ENCODE assay signal across 1 cellular context in the genomic region with DNA sequence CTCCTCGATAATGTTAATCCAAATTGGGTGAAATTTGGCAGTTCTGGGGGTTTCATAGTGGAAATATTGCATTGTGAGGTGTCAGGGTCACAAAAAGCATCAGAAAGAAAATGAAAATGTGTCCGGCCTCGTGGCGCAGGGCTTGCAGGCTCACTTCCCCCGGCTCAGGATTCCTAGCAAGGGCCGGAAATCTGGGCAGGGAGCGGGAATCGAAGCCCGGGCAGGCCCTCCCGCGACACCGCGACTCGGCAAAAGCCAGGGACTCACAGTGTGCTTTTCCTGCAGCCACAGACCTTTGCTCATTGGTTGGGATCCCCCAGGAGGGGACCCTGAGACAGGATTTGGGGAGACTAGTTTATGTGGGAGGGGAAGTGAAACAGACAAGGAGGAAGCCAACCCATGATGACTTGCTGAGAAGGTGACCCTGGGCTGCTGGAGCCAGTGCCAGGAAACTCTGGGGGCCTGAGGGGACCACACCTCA.
TF ChIP-seq lines count a peak whose summit lies in the region.

No MANE protein-coding gene starts in this region.

TF ChIP-seq in endothelial cell of umbilical vein, 7 proteins besides CTCF, POLR2A, EP300 and RAD21:
- TF ChIP-seq, protein P1, sequence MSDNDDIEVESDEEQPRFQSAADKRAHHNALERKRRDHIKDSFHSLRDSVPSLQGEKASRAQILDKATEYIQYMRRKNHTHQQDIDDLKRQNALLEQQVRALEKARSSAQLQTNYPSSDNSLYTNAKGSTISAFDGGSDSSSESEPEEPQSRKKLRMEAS (IDR thresholded peaks at IDR 0.05; ENCODE audit: insufficient read depth, insufficient read length) = peak; percentile 86
- no peak for TF ChIP-seq EZH2 (IDR thresholded peaks at IDR 0.05; ENCODE audit: borderline replicate concordance, low read depth, low read length, severe bottlenecking)
- no peak for TF ChIP-seq GATA2 (IDR thresholded peaks at IDR 0.05; ENCODE audit: insufficient read depth, insufficient read length, low read depth, low read length)
- no peak for TF ChIP-seq FOS (IDR thresholded peaks at IDR 0.05; ENCODE audit: borderline replicate concordance, insufficient read depth, low read length)
- peak; percentile 56 for TF ChIP-seq POLR2AphosphoS5 (IDR thresholded peaks at IDR 0.05; ENCODE audit: insufficient read depth, low read depth, low read length)
- no peak for TF ChIP-seq JUN (IDR thresholded peaks at IDR 0.05; ENCODE audit: borderline replicate concordance, insufficient read depth, insufficient read length, low read depth)
- peak; percentile 47 for TF ChIP-seq MYC (IDR thresholded peaks at IDR 0.05; ENCODE audit: low read depth, low read length)
